4 cellular contexts compared by ENCODE assay signal in the genomic region with DNA sequence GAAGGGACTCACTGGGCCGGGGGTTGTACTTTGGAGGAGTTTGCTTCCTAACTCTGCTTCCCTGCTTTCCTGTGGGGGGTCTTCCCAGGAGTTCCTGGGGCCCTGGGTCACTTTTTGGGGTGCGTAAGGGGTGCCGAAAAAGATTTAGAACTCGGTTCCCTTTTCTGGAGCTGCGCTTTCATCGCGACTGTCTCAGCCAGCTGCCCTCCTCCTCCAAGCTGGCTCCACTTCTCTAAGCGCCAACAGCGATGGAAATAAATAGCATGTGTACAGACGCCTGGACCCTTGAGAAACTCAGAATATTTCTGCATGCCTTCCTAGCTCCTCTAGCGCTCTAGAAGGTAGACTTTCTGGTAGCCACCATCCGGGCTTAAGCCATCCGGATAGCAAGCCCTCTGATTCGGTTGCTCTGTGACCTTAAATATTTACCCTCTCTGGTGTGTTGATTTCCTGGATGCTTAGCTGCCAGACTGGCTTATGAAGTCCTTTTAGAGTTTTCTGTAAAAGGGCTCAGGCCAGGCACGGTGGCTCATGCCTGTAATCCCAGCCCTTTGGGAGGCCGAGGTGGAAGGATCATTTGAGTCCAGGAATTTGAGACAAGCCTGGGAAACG. TPM values are rescaled to one million over a fixed set of nuclear protein-coding genes. Genes with fewer than 3 reads are reported as not detected.
"Had no signal": no experiment of that assay in that cellular context is flagged by ENCODE, and none has a peak within 500 bp of the region (broad histone marks: within the 10 kb centered on the region; RNA-seq: fewer than 3 reads in every experiment).

No MANE protein-coding gene starts in this region.

RNA-seq across cellular contexts. Expression of a gene that starts 37.6 kb away (rescaled TPM):
- total RNA-seq: chondrocyte, progenitor cell of endocrine pancreas had no signal

RNA-seq across cellular contexts. Expression of a gene that starts 48.0 kb away (rescaled TPM):
- total RNA-seq: frontal cortex, smooth muscle cell had no signal
- polyA plus RNA-seq: smooth muscle cell had no signal
